10 cellular contexts compared by ENCODE assay signal in the genomic region with DNA sequence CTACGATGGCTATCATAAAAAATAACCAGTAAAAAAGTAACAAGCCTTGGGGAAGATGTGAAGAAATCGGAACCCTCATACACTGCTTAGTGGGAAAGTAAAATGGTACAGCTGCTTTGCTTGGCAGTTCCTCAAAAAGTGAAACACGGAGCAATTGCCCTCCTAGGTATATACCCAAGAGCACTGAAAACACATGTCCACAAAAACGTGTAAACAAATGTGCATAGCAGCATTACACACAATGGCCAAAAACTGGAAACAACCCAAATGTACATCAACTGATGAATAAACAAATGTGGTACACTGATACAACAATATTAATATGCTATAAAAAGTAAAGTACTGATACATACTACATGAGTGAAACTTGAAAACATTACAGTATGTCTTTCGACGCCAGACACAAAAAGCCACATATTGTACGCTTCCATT. TPM values are rescaled to one million over a fixed set of nuclear protein-coding genes. Genes with fewer than 3 reads are reported as not detected.
DNase-seq lines count a peak whose midpoint lies in the region; ATAC-seq, FAIRE-seq and TF ChIP-seq lines count a peak whose summit lies in the region.
"Had no signal": no experiment of that assay in that cellular context is flagged by ENCODE, and none has a peak within 500 bp of the region (broad histone marks: within the 10 kb centered on the region; RNA-seq: fewer than 3 reads in every experiment).

No MANE protein-coding gene starts in this region.

- CTCF ChIA-PET in AG04450 (lab: Charles Lee) = interaction anchor here (1.7 kb wide), 1 partner anchor 575 kb away, joined by 7 read pairs; no protein-coding TSS in a partner anchor

- no peaks in the 10 kb centered on the region for H3K9me3 ChIP-seq in AG04450 (ENCODE audit: control insufficient read depth, insufficient read depth, low read length)

- H3K4me3 Mint-ChIP-seq in activated T-helper 2 cell treated with anti-CD3 and anti-CD28 coated beads, Interferon-gamma antibody, Interleukin-2, Interleukin-4, amounts not matched to agents 10 μg/mL and 5 μg/mL and 100 μg/mL, durations not matched to agents 14 hours and 24 hours and 36 hours (ENCODE audit: low read depth) = peak overlapping the region; percentile 78
- H3K4me3 Mint-ChIP-seq in memory B cell = peak overlapping the region; percentile 90

- in situ Hi-C loops in GM13976 (cut with MboI; ENCODE audit: low sequenced_read_pairs, unreplicated experiment) = no loop called here

- peaks cover 8% of the 10 kb centered on the region for H3K27me3 ChIP-seq in AG04450 (ENCODE audit: control insufficient read depth, insufficient read depth, low read length)

- ATAC-seq in memory B cell (ENCODE audit: low read depth) = no peak

- H3K9me3 Mint-ChIP-seq in activated T-helper 2 cell treated with anti-CD3 and anti-CD28 coated beads, Interferon-gamma antibody, Interleukin-2, Interleukin-4, amounts not matched to agents 10 μg/mL and 5 μg/mL and 100 μg/mL, durations not matched to agents 14 hours and 24 hours and 36 hours = no peaks in the 10 kb centered on the region
- no peaks in the 10 kb centered on the region for H3K9me3 Mint-ChIP-seq in memory B cell

- H3K36me3 Mint-ChIP-seq in activated T-helper 2 cell treated with anti-CD3 and anti-CD28 coated beads, Interferon-gamma antibody, Interleukin-2, Interleukin-4, amounts not matched to agents 10 μg/mL and 5 μg/mL and 100 μg/mL, durations not matched to agents 14 hours and 24 hours and 36 hours (ENCODE audit: low read depth) = no peaks in the 10 kb centered on the region
- H3K36me3 Mint-ChIP-seq in memory B cell = no peaks in the 10 kb centered on the region

- DNase-seq in AG04450 (ENCODE audit: low read depth, low spot score) (no peak), GM12892 (ENCODE audit: insufficient read length) (no peak), memory B cell (ENCODE audit: low spot score in 2 of 2) (no peak), GM13976 (ENCODE audit: low spot score) (no peak), hippocampal formation (lab: John Stamatoyannopoulos, UW) (no peak), amygdala (lab: John Stamatoyannopoulos, UW) (no peak), anterior cingulate cortex (lab: John Stamatoyannopoulos, UW) (no peak)
- no peak for DNase-seq in activated T-helper 2 cell treated with anti-CD3 and anti-CD28 coated beads, Interferon-gamma antibody, Interleukin-2, Interleukin-4, amounts not matched to agents 10 μg/mL and 5 μg/mL and 100 μg/mL, durations not matched to agents 14 hours and 24 hours and 36 hours (ENCODE audit: low spot score)
- DNase-seq: NCI-H187 treated with DMSO at 0.1 percent for 48 hours had no signal

- H3K4me3 ChIP-seq in AG04450 (ENCODE audit: low read depth, low read length) = peak overlapping the region; percentile 80; the same call in 1 of the 2 replicates

- peak; percentile 27 for FAIRE-seq in GM12892 (lab: Jason Lieb, UNC)
- FAIRE-seq: H54 had no signal

- peaks cover 43% of the 10 kb centered on the region for H3K27me3 Mint-ChIP-seq in activated T-helper 2 cell treated with anti-CD3 and anti-CD28 coated beads, Interferon-gamma antibody, Interleukin-2, Interleukin-4, amounts not matched to agents 10 μg/mL and 5 μg/mL and 100 μg/mL, durations not matched to agents 14 hours and 24 hours and 36 hours (ENCODE audit: low read depth)
- peaks cover 4% of the 10 kb centered on the region for H3K27me3 Mint-ChIP-seq in memory B cell

- H3K27ac Mint-ChIP-seq in activated T-helper 2 cell treated with anti-CD3 and anti-CD28 coated beads, Interferon-gamma antibody, Interleukin-2, Interleukin-4, amounts not matched to agents 10 μg/mL and 5 μg/mL and 100 μg/mL, durations not matched to agents 14 hours and 24 hours and 36 hours = peak overlapping the region; percentile 23
- H3K27ac Mint-ChIP-seq in memory B cell = peak overlapping the region; percentile 85

- TF ChIP-seq POLR2A in GM12892 (IDR thresholded peaks at IDR 0.05; ENCODE audit: low read depth, low read length) = no peak

- POLR2A ChIA-PET in AG04450 (lab: Yijun Ruan, JAX) = no interaction called here

- intact Hi-C loops in activated T-helper 2 cell treated with anti-CD3 and anti-CD28 coated beads, Interferon-gamma antibody, Interleukin-2, Interleukin-4, amounts not matched to agents 10 μg/mL and 5 μg/mL and 100 μg/mL, durations not matched to agents 14 hours and 24 hours and 36 hours (cut with micrococcal nuclease) = loop anchor here (5.0 to 10.0 kb wide), 2 partner anchors 192 to 275 kb away; no protein-coding TSS in a partner anchor

- TF ChIP-seq CTCF in AG04450 (IDR thresholded peaks at IDR 0.05; ENCODE audit: low read depth, low read length) (no peak), GM13976 (IDR thresholded peaks at IDR 0.05; ENCODE audit: borderline replicate concordance, control extremely low read depth, extremely low read depth, insufficient read depth, missing control alignments) (no peak)

- peaks cover 25% of the 10 kb centered on the region for H3K4me1 Mint-ChIP-seq in activated T-helper 2 cell treated with anti-CD3 and anti-CD28 coated beads, Interferon-gamma antibody, Interleukin-2, Interleukin-4, amounts not matched to agents 10 μg/mL and 5 μg/mL and 100 μg/mL, durations not matched to agents 14 hours and 24 hours and 36 hours (ENCODE audit: low read depth)
- H3K4me1 Mint-ChIP-seq in memory B cell = peaks cover 16% of the 10 kb centered on the region

- no peak overlapping the region for H3K27ac ChIP-seq in AG04450 (ENCODE audit: low read depth, low read length)

RNA-seq across cellular contexts. Expression of a gene that starts 1.2 kb away (rescaled TPM):
- polyA plus RNA-seq in AG04450 (2011; rRNA removed) = 2.7 and 3.6 TPM in 2 replicates
- 2.9 and 9.2 TPM in 2 replicates for polyA minus RNA-seq in AG04450 (2011; rRNA and poly(A)+ RNA removed)
- polyA plus RNA-seq in GM12892 (2012; ENCODE audit: missing spikeins) = 16.5 TPM
- total RNA-seq in activated T-helper 2 cell treated with anti-CD3 and anti-CD28 coated beads, Interferon-gamma antibody, Interleukin-2, Interleukin-4, amounts not matched to agents 10 μg/mL and 5 μg/mL and 100 μg/mL, durations not matched to agents 14 hours and 24 hours and 36 hours = 4.3 and 8.2 TPM in 2 replicates

RNA-seq across cellular contexts. Expression of a gene that starts 29.2 kb away (rescaled TPM):
- polyA plus RNA-seq in AG04450 (2011; rRNA removed) = 8.0 and 9.5 TPM in 2 replicates
- polyA minus RNA-seq in AG04450 (2011; rRNA and poly(A)+ RNA removed) = 2.2 and 3.0 TPM in 2 replicates
- 56.8 TPM for polyA plus RNA-seq in GM12892 (2012; ENCODE audit: missing spikeins)
- 25.2 and 29.6 TPM in 2 replicates for total RNA-seq in activated T-helper 2 cell treated with anti-CD3 and anti-CD28 coated beads, Interferon-gamma antibody, Interleukin-2, Interleukin-4, amounts not matched to agents 10 μg/mL and 5 μg/mL and 100 μg/mL, durations not matched to agents 14 hours and 24 hours and 36 hours
